In the genomic region with DNA sequence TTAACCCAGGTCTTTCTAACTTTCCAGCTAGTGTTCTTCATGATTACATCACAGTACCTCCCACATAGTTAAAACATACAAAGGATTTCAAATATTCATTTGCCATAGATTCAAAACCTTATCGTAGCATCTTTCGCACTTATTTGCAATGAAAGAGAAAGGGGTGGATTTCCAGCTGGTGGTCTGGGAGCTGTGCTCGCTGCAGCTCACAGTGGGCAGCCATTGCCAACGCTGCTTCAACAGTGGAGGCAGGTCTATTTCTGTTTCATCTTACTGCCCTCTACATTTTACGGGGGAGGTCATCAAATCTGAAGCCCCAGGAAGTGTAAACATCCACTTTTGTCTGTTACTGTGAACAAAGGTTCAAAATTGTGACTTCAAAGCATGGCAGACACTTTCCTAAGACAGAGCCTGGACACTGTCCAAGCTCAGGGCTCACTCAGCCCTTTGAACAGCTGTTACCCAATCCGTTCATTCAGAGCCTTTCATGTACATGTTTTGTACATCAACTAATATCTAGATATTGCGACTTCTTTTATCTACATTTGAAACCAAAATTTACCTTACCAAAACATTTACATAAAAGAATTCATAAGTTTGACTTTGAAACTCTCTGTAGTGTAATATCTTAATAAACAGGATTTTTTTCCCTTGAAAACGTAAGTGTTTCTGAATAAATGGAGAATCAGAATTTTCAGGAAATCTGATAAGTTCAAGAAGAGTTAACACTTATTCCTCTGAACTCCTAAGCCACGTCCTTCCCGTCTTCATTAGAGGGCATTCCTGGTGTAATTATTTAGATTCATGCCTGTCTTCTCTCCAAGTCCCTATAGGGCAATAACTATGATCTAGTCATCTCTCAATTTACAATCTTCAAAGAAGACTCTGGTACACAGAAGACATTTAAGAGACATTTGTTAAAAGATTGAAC, we compare ENCODE assay signal across 12 cellular contexts. TPM values are rescaled to one million over a fixed set of nuclear protein-coding genes. Genes with fewer than 3 reads are reported as not detected.
A peak's percentile ranks its signal among the peaks of the same experiment; 100 is the strongest.
DNase-seq lines count a peak whose midpoint lies in the region; ATAC-seq and TF ChIP-seq lines count a peak whose summit lies in the region.
"Had no signal": no experiment of that assay in that cellular context is flagged by ENCODE, and none has a peak within 500 bp of the region (broad histone marks: within the 10 kb centered on the region; RNA-seq: fewer than 3 reads in every experiment).

No MANE protein-coding gene starts in this region.

- no peak for TF ChIP-seq POLR2A in HCT116 (IDR thresholded peaks at IDR 0.05; ENCODE audit: borderline replicate concordance, extremely low read depth, insufficient read depth, insufficient read length)
- no peak for TF ChIP-seq POLR2A in gastrocnemius medialis (IDR thresholded peaks at IDR 0.05)

- H3K27ac ChIP-seq in HCT116 (ENCODE audit: low read depth, low read length), result no peak overlapping the region
- peak overlapping the region; percentile 88 for H3K27ac ChIP-seq in left ventricle myocardium inferior (replicated peaks)
- H3K27ac ChIP-seq in gastrocnemius medialis, result peak overlapping the region in 1 of 4 donors; percentile 3
- no peak overlapping the region for H3K27ac ChIP-seq in Karpas-422 (ENCODE audit: low read length)

- POLR2A ChIA-PET in HCT116 (lab: Charles Lee), result interaction anchor here (0.7 kb wide), 1 partner anchor 24 kb away, joined by 4 read pairs; no protein-coding TSS in a partner anchor

- no peak for TF ChIP-seq CTCF in HCT116 (IDR thresholded peaks at IDR 0.05 in 2 of 3, conservative IDR thresholded peaks at IDR 0.05 in 1 of 3; ENCODE audit: borderline replicate concordance in 1 of 3, insufficient read depth in 1 of 3, low read depth in 2 of 3, low read length in 2 of 3)
- no peak for TF ChIP-seq CTCF in left ventricle myocardium inferior (IDR thresholded peaks at IDR 0.05; ENCODE audit: borderline replicate concordance)
- TF ChIP-seq CTCF in gastrocnemius medialis (IDR thresholded peaks at IDR 0.05 in 4 of 5, conservative IDR thresholded peaks at IDR 0.05 in 1 of 5), result no peak

- intact Hi-C loops in HCT116 (cut with micrococcal nuclease), result no loop called here
- intact Hi-C loops in left ventricle myocardium inferior (cut with micrococcal nuclease), result no loop called here
- intact Hi-C loops in gastrocnemius medialis (cut with DNase I; ENCODE audit: low total_unique reads), result no loop called here

- RAD21 ChIA-PET in HCT116 (lab: Charles Lee; ENCODE audit: low non-redundant PET in 1 of 2, low total read pairs in 2 of 2, uncharacterized antibody in 2 of 2, unreplicated experiment in 2 of 2), result no interaction called here

- no peak overlapping the region for H3K9ac ChIP-seq in HCT116 (ENCODE audit: low read length)
- H3K9ac ChIP-seq in Karpas-422 (ENCODE audit: low read length), result no peak overlapping the region

- H3K4me2 ChIP-seq in HCT116 (ENCODE audit: low read length) (peak overlapping the region; percentile 13; the same call in 1 of the 2 replicates), Karpas-422 (ENCODE audit: low read depth, low read length, poor library complexity, severe bottlenecking) (no peak overlapping the region)

- H3K9me2 ChIP-seq in HCT116 (ENCODE audit: insufficient read depth) (no peaks in the 10 kb centered on the region), Karpas-422 (replicated peaks; ENCODE audit: insufficient read depth, low read length) (no peaks in the 10 kb centered on the region)

- ATAC-seq in HCT116 (no peak), gastrocnemius medialis (peak; percentile 29 to 30), GM18909 (IDR thresholded peaks at IDR 0.05; ENCODE audit: poor library complexity, unreplicated experiment) (no peak)
- ATAC-seq: activated CD4-positive, CD25-positive, alpha-beta regulatory T cell treated with anti-CD3 and anti-CD28 coated beads, Interleukin-2, amount 50 U/mL, for 24 hours had no signal

- H3K79me2 ChIP-seq in HCT116 (ENCODE audit: insufficient read depth, low read length) (no peaks in the 10 kb centered on the region), Karpas-422 (ENCODE audit: low read length) (no peaks in the 10 kb centered on the region)

- H4K20me1 ChIP-seq in HCT116 (ENCODE audit: insufficient read depth) (no peaks in the 10 kb centered on the region), Karpas-422 (ENCODE audit: insufficient read depth, low read depth, low read length) (no peaks in the 10 kb centered on the region)

- H2AFZ ChIP-seq in HCT116 (ENCODE audit: low read depth, low read length, poor library complexity, severe bottlenecking), result no peak overlapping the region
- H2AFZ ChIP-seq in Karpas-422 (ENCODE audit: low read length), result no peak overlapping the region

- H3K4me1 ChIP-seq in HCT116 (ENCODE audit: control insufficient read depth in 1 of 2, insufficient read depth in 2 of 2, low read length in 2 of 2) (peaks cover 32 to 34% of the 10 kb centered on the region in 2 experiments; a peak in 3 of 4 replicates), left ventricle myocardium inferior (peaks cover 98% of the 10 kb centered on the region), gastrocnemius medialis (peaks cover 61 to 89% of the 10 kb centered on the region in 2 donors), Karpas-422 (ENCODE audit: low read length) (no peaks in the 10 kb centered on the region)

- in situ Hi-C loops in gastrocnemius medialis (cut with MboI; ENCODE audit: low sequenced_read_pairs in 4 of 4), result no loop called here

- peak; percentile 8 for DNase-seq in HCT116 (ENCODE audit: low read depth, low spot score)
- DNase-seq in SHP77 (lab: John Stamatoyannopoulos, UW), result peak; percentile 17 to 39
- no peak for DNase-seq in left ventricle myocardium inferior
- DNase-seq in gastrocnemius medialis, result no peak
- no peak for DNase-seq in Karpas-422
- no peak for DNase-seq in glomerular visceral epithelial cell (ENCODE audit: extremely low spot score)
- DNase-seq in mucosa of gallbladder (ENCODE audit: low spot score), result no peak
- DNase-seq: islet precursor cell; RPMI8226; stimulated activated CD8-positive, alpha-beta memory T cell treated with anti-CD3 and anti-CD28 coated beads, Interleukin-4, amount 100 ng/mL, for 48 hours had no signal

- H3K36me3 ChIP-seq in HCT116 (ENCODE audit: control insufficient read depth in 1 of 2, insufficient read depth in 2 of 2, low read length in 2 of 2), result no peaks in the 10 kb centered on the region
- no peaks in the 10 kb centered on the region for H3K36me3 ChIP-seq in left ventricle myocardium inferior
- H3K36me3 ChIP-seq in gastrocnemius medialis, result no peaks in the 10 kb centered on the region
- H3K36me3 ChIP-seq in Karpas-422 (ENCODE audit: insufficient read depth, low read length), result no peaks in the 10 kb centered on the region

- no peak for TF ChIP-seq RAD21 in HCT116 (IDR thresholded peaks at IDR 0.05; ENCODE audit: low read depth)

- no peaks in the 10 kb centered on the region for H3K9me3 ChIP-seq in HCT116 (ENCODE audit: control insufficient read depth in 1 of 2, insufficient read depth in 1 of 2, low read depth in 1 of 2, low read length in 2 of 2)
- H3K9me3 ChIP-seq in left ventricle myocardium inferior (replicated peaks), result no peaks in the 10 kb centered on the region
- no peaks in the 10 kb centered on the region for H3K9me3 ChIP-seq in gastrocnemius medialis
- no peaks in the 10 kb centered on the region for H3K9me3 ChIP-seq in Karpas-422 (ENCODE audit: low read length)

- H3K27me3 ChIP-seq in HCT116 (ENCODE audit: insufficient read depth, low read length) (no peaks in the 10 kb centered on the region), left ventricle myocardium inferior (ENCODE audit: low read depth) (no peaks in the 10 kb centered on the region), gastrocnemius medialis (no peaks in the 10 kb centered on the region), Karpas-422 (ENCODE audit: low read length) (no peaks in the 10 kb centered on the region)

- CTCF ChIA-PET in HCT116 (lab: Charles Lee), result interaction anchor here (0.7 kb wide), 1 partner anchor 32 kb away, joined by 3 read pairs; no protein-coding TSS in a partner anchor

- H3K4me3 ChIP-seq in HCT116 (replicated peaks in 1 of 2; ENCODE audit: low read depth in 1 of 2, low read length in 2 of 2), result no peak overlapping the region
- H3K4me3 ChIP-seq in left ventricle myocardium inferior, result no peak overlapping the region
- no peak overlapping the region for H3K4me3 ChIP-seq in gastrocnemius medialis
- no peak overlapping the region for H3K4me3 ChIP-seq in Karpas-422 (ENCODE audit: low read length)

- BruUV-seq in HCT116 (replicated peaks; lab: Mats Ljungman, UMichigan), result no TSS peak

TF ChIP-seq in HCT116, 20 proteins besides CTCF, POLR2A, EP300 and RAD21:
- TF ChIP-seq CEBPB (IDR thresholded peaks at IDR 0.05; ENCODE audit: low read depth), result peak; percentile 29; the same call in 1 of the 2 replicates
- TF ChIP-seq TCF7L2 (IDR thresholded peaks at IDR 0.05; ENCODE audit: borderline replicate concordance, extremely low read depth, insufficient read depth, insufficient read length), result peak; percentile 88
- TF ChIP-seq ELF1 (IDR thresholded peaks at IDR 0.05; ENCODE audit: borderline replicate concordance, low read depth), result no peak
TF ChIP-seq in HCT116: peak in this region for 2.

RNA-seq across cellular contexts. Expression of a gene that starts 25.1 kb away (rescaled TPM):
- total RNA-seq in HCT116 (2021; ENCODE audit: unreplicated experiment) (4.1 TPM), left ventricle myocardium inferior (29.9 TPM), gastrocnemius medialis (10 to 100 TPM in 2 of 4 donors, 1 to 10 TPM in 2; 7.7 to 19.3 (median 12.0) TPM), mucosa of gallbladder (36.1 TPM)
- 2.1 and 2.3 TPM in 2 replicates for polyA plus RNA-seq in HCT116 (2012)
- 1.2 TPM in 2 replicates for total RNA-seq in Karpas-422 (2014; rRNA removed; shearing (Covaris generic); ENCODE audit: low replicate concordance)

Comparison
In these comparisons a context has a peak if more than half of its experiments do, and no peak if none do; other contexts are left out.
1. ATAC-seq: peak in gastrocnemius medialis (2 of 2); none in HCT116 (single experiment) and GM18909 (single experiment).
2. DNase-seq: peak in HCT116 (single experiment) and SHP77 (2 of 2); none in left ventricle myocardium inferior (single experiment), gastrocnemius medialis (0 of 2), Karpas-422 (single experiment), glomerular visceral epithelial cell (single experiment) and mucosa of gallbladder (single experiment).